ENCODE assay signal across 8 cellular contexts in genomic region chr19:3075605-3076431, GRCh38. TPM values are rescaled to one million over a fixed set of nuclear protein-coding genes. Genes with fewer than 3 reads are reported as not detected.
DNase-seq lines count a peak whose midpoint lies in the region; ATAC-seq and TF ChIP-seq lines count a peak whose summit lies in the region.

No MANE protein-coding gene starts in this region.

- H3K27ac Mint-ChIP-seq in activated B cell treated with CpG ODN at 0.5 μM for 24 hours: no peak overlapping the region
- no peak overlapping the region for H3K27ac Mint-ChIP-seq in central memory CD8-positive, alpha-beta T cell (ENCODE audit: low read depth)

- no peaks in the 10 kb centered on the region for H3K9me3 Mint-ChIP-seq in activated B cell treated with CpG ODN at 0.5 μM for 24 hours
- H3K9me3 Mint-ChIP-seq in central memory CD8-positive, alpha-beta T cell: no peaks in the 10 kb centered on the region

- no peak overlapping the region for H3K27ac ChIP-seq in lower lobe of right lung

- CTCF ChIA-PET in activated B cell treated with CpG ODN at 0.5 μM for 24 hours (lab: Charles Lee): interaction anchor here (0.6 to 4.4 kb wide), 10 partner anchors 9 to 427 kb away, joined by 3 to 32 read pairs (median 4); no protein-coding TSS in a partner anchor

- H3K4me1 ChIP-seq in lower lobe of right lung: peaks cover 9% of the 10 kb centered on the region

- no peaks in the 10 kb centered on the region for H3K27me3 Mint-ChIP-seq in activated B cell treated with CpG ODN at 0.5 μM for 24 hours
- no peaks in the 10 kb centered on the region for H3K27me3 Mint-ChIP-seq in central memory CD8-positive, alpha-beta T cell

- H3K4me1 Mint-ChIP-seq in activated B cell treated with CpG ODN at 0.5 μM for 24 hours: peaks cover 10% of the 10 kb centered on the region
- peaks cover 5% of the 10 kb centered on the region for H3K4me1 Mint-ChIP-seq in central memory CD8-positive, alpha-beta T cell

- intact Hi-C loops in activated B cell treated with CpG ODN at 0.5 μM for 24 hours (cut with micrococcal nuclease): loop anchor here (1.0 to 2.0 kb wide), 6 partner anchors 15 to 134 kb away; no protein-coding TSS in a partner anchor
- intact Hi-C loops in lower lobe of right lung (cut with DNase I): no loop called here

- H3K4me3 Mint-ChIP-seq in activated B cell treated with CpG ODN at 0.5 μM for 24 hours: no peak overlapping the region
- no peak overlapping the region for H3K4me3 Mint-ChIP-seq in central memory CD8-positive, alpha-beta T cell

- no peaks in the 10 kb centered on the region for H3K36me3 Mint-ChIP-seq in activated B cell treated with CpG ODN at 0.5 μM for 24 hours (ENCODE audit: low read depth)
- peaks cover 1% of the 10 kb centered on the region for H3K36me3 Mint-ChIP-seq in central memory CD8-positive, alpha-beta T cell (ENCODE audit: insufficient read depth)

- H3K36me3 ChIP-seq in lower lobe of right lung: no peaks in the 10 kb centered on the region

- POLR2A ChIA-PET in activated B cell treated with CpG ODN at 0.5 μM for 24 hours (lab: Charles Lee): interaction anchor here (1.3 kb wide), 1 partner anchor 11 kb away, joined by 6 read pairs; no protein-coding TSS in a partner anchor

- no peaks in the 10 kb centered on the region for H3K27me3 ChIP-seq in lower lobe of right lung (ENCODE audit: low read depth)

- H3K9me3 ChIP-seq in lower lobe of right lung: no peaks in the 10 kb centered on the region

- peak; percentile 98 for TF ChIP-seq CTCF in LNCaP clone FGC (IDR thresholded peaks at IDR 0.05; ENCODE audit: control insufficient read depth, extremely low read depth, insufficient read depth)
- peak; percentile 63 for TF ChIP-seq CTCF in activated B cell treated with CpG ODN at 0.5 μM for 24 hours (IDR thresholded peaks at IDR 0.05)
- peak; percentile 97 for TF ChIP-seq CTCF in lower lobe of right lung (IDR thresholded peaks at IDR 0.05)

- ATAC-seq in activated B cell treated with CpG ODN at 0.5 μM for 24 hours (ENCODE audit: low read depth): peak; percentile 97
- no peak for ATAC-seq in central memory CD8-positive, alpha-beta T cell (replicated peaks; ENCODE audit: extremely low read depth, poor library complexity, severe bottlenecking)
- ATAC-seq in lower lobe of right lung: peak; percentile 87 to 91
- ATAC-seq in GM18858 (IDR thresholded peaks at IDR 0.05; ENCODE audit: unreplicated experiment): no peak
- ATAC-seq in HG02588 (IDR thresholded peaks at IDR 0.05; ENCODE audit: unreplicated experiment): no peak

- H3K4me3 ChIP-seq in LNCaP clone FGC (ENCODE audit: low read depth, low read length): peak overlapping the region; percentile 33; the same call in 1 of the 2 replicates
- H3K4me3 ChIP-seq in lower lobe of right lung: no peak overlapping the region

- DNase-seq in DMS79 (lab: John Stamatoyannopoulos, UW) (peak; percentile 31), LNCaP clone FGC (ENCODE audit: low read depth) (no peak), activated B cell treated with CpG ODN at 0.5 μM for 24 hours (peak; percentile 79), lower lobe of right lung (peak; percentile 79)
- peak; percentile 50 to 79 for DNase-seq in central memory CD8-positive, alpha-beta T cell (ENCODE audit: low spot score in 2 of 2)
- peak; percentile 43 to 62 for DNase-seq in stimulated activated CD8-positive, alpha-beta memory T cell treated with anti-CD3 and anti-CD28 coated beads, Interleukin-2, amount 100 ng/mL, for 1 hour (ENCODE audit: low read depth in 2 of 2)

RNA-seq across cellular contexts. Expression of gene TLE5, which starts 13.5 kb away (rescaled TPM):
- total RNA-seq in activated B cell treated with CpG ODN at 0.5 μM for 24 hours (323 TPM in 2 replicates), lower lobe of right lung (413 TPM)

RNA-seq across cellular contexts. Expression of gene GNA11, which starts 18.3 kb away (rescaled TPM):
- total RNA-seq in activated B cell treated with CpG ODN at 0.5 μM for 24 hours: 3.1 and 3.9 TPM in 2 replicates
- 60.6 TPM for total RNA-seq in lower lobe of right lung

RNA-seq across cellular contexts. Expression of gene TLE2, which starts 46.7 kb away (rescaled TPM):
- total RNA-seq in activated B cell treated with CpG ODN at 0.5 μM for 24 hours: 0.58 and 0.66 TPM in 2 replicates
- 42.7 TPM for total RNA-seq in lower lobe of right lung

Comparison
In these comparisons a context has a peak if more than half of its experiments do, and no peak if none do; other contexts are left out.
1. ATAC-seq: peak in activated B cell treated with CpG ODN at 0.5 μM for 24 hours (single experiment) and lower lobe of right lung (2 of 2); none in central memory CD8-positive, alpha-beta T cell (single experiment), GM18858 (single experiment) and HG02588 (single experiment).
2. RNA of gene GNA11, which starts 18.3 kb away (total RNA-seq): 60.6 TPM in lower lobe of right lung (single experiment); 3.1 to 3.9 TPM in activated B cell treated with CpG ODN at 0.5 μM for 24 hours; every median in the first group is over 10 times any median in the second.
3. RNA of gene TLE2, which starts 46.7 kb away (total RNA-seq): 42.7 TPM in lower lobe of right lung (single experiment); 0.58 to 0.66 TPM in activated B cell treated with CpG ODN at 0.5 μM for 24 hours; every median in the first group is over 10 times any median in the second.
4. Peak in every context shown above with its lines, with median percentiles within 50 percentile points of each other: CTCF ChIP-seq.